1 cellular context compared by ENCODE assay signal in genomic region chr10:19775286-19775685, GRCh38.
TF ChIP-seq lines count a peak whose summit lies in the region.

No MANE protein-coding gene starts in this region.

TF ChIP-seq in HepG2, 621 proteins besides CTCF, POLR2A, EP300 and RAD21 (continued from another document):
- TF ChIP-seq ZNF225 (CRISPR knock-in tag; IDR thresholded peaks at IDR 0.05) (no peak), HBP1 (CRISPR knock-in tag; IDR thresholded peaks at IDR 0.05; ENCODE audit: low read depth) (no peak), PRDM15 (CRISPR knock-in tag; IDR thresholded peaks at IDR 0.05) (no peak), IKZF4 (CRISPR knock-in tag; IDR thresholded peaks at IDR 0.05; ENCODE audit: borderline replicate concordance, low read depth, not compliant biosample characterization) (no peak), ZNF251 (CRISPR knock-in tag; IDR thresholded peaks at IDR 0.05) (no peak), TARDBP (CRISPR knock-in tag; IDR thresholded peaks at IDR 0.05) (no peak), AKAP8 (CRISPR knock-in tag; IDR thresholded peaks at IDR 0.05) (no peak), GTF2F1 (IDR thresholded peaks at IDR 0.05; ENCODE audit: low read length) (no peak), MLLT10 (CRISPR knock-in tag; IDR thresholded peaks at IDR 0.05) (no peak), DNMT3B (CRISPR knock-in tag; conservative IDR thresholded peaks at IDR 0.05) (no peak), PREB (CRISPR knock-in tag; IDR thresholded peaks at IDR 0.05) (no peak), ZNF337 (CRISPR knock-in tag; IDR thresholded peaks at IDR 0.05; ENCODE audit: borderline replicate concordance, low read depth) (no peak), ZNF850 (CRISPR knock-in tag; conservative IDR thresholded peaks at IDR 0.05) (no peak)
